ENCODE assay signal across 37 cellular contexts in genomic region chr2:76688732-76689131, GRCh38.
"Had no signal": no experiment of that assay in that cellular context is flagged by ENCODE, and none has a peak within 500 bp of the region (broad histone marks: within the 10 kb centered on the region; RNA-seq: fewer than 3 reads in every experiment).

No MANE protein-coding gene starts in this region.

- H3K4me3 Mint-ChIP-seq: activated CD4-positive, alpha-beta memory T cell treated with anti-CD3 and anti-CD28 coated beads, Interleukin-2, amount 10 ng/mL, durations not matched to agents 7 days and 5 days; activated CD4-positive, alpha-beta T cell treated with anti-CD3 and anti-CD28 coated beads for 36 hours; activated CD4-positive, alpha-beta T cell treated with anti-CD3 and anti-CD28 coated beads, Interleukin-2, amount 10 ng/mL, durations not matched to agents 7 days and 5 days; activated naive CD4-positive, alpha-beta T cell treated with anti-CD3 and anti-CD28 coated beads for 36 hours; activated naive CD8-positive, alpha-beta T cell treated with anti-CD3 and anti-CD28 coated beads for 36 hours; activated T-cell treated with anti-CD3 and anti-CD28 coated beads, Interleukin-2, amount 50 U/mL, for 4 hours; activated T-cell treated with anti-CD3 and anti-CD28 coated beads, Interleukin-2, amount 50 U/mL, for 72 hours; activated T-helper 1 cell treated with anti-CD3 and anti-CD28 coated beads, Interleukin-12 subunit alpha, Interleukin-12 subunit beta, Interleukin-2, Interleukin-4 antibody, amounts not matched to agents 30 ng/mL and 10 ng/mL and 1 ng/mL, durations not matched to agents 14 hours and 24 hours and 36 hours; activated T-helper 17 cell treated with anti-CD3 and anti-CD28 coated beads, Interleukin-2, amount 50 U/mL, for 72 hours; T-helper 1 cell treated with Interleukin-12 subunit alpha and Interleukin-12 subunit beta and Interleukin-4 antibody, amounts not matched to agents 30 μg/mL and 1 μg/mL, for 36 hours; T-helper 2 cell treated with Interferon-gamma antibody and Interleukin-4, amounts not matched to agents 5 μg/mL and 100 μg/mL, for 36 hours had no signal

- FAIRE-seq: astrocyte, TTC549 had no signal

- H3K27ac Mint-ChIP-seq: activated CD4-positive, alpha-beta memory T cell treated with anti-CD3 and anti-CD28 coated beads, Interleukin-2, amount 10 ng/mL, durations not matched to agents 7 days and 5 days; activated CD4-positive, alpha-beta T cell treated with anti-CD3 and anti-CD28 coated beads for 36 hours; activated CD4-positive, alpha-beta T cell treated with anti-CD3 and anti-CD28 coated beads, Interleukin-2, amount 10 ng/mL, durations not matched to agents 7 days and 5 days; activated naive CD4-positive, alpha-beta T cell treated with anti-CD3 and anti-CD28 coated beads for 36 hours; activated naive CD4-positive, alpha-beta T cell treated with anti-CD3 and anti-CD28 coated beads, Interleukin-2, amount 50 U/mL, for 72 hours; activated naive CD8-positive, alpha-beta T cell treated with anti-CD3 and anti-CD28 coated beads for 36 hours; activated T-cell treated with anti-CD3 and anti-CD28 coated beads, Interleukin-2, amount 50 U/mL, for 72 hours; activated T-helper 1 cell treated with anti-CD3 and anti-CD28 coated beads, Interleukin-12 subunit alpha, Interleukin-12 subunit beta, Interleukin-2, Interleukin-4 antibody, amounts not matched to agents 30 ng/mL and 10 ng/mL and 1 ng/mL, durations not matched to agents 14 hours and 24 hours and 36 hours; activated T-helper 17 cell treated with anti-CD3 and anti-CD28 coated beads, Interleukin-2, amount 50 U/mL, for 72 hours; T-helper 1 cell treated with Interleukin-12 subunit alpha and Interleukin-12 subunit beta and Interleukin-4 antibody, amounts not matched to agents 30 μg/mL and 1 μg/mL, for 36 hours; T-helper 2 cell treated with Interferon-gamma antibody and Interleukin-4, amounts not matched to agents 5 μg/mL and 100 μg/mL, for 36 hours had no signal

- DNase-seq: activated CD4-positive, alpha-beta memory T cell treated with anti-CD3 and anti-CD28 coated beads, Interleukin-2, amount 10 ng/mL, durations not matched to agents 7 days and 5 days; activated CD4-positive, alpha-beta T cell treated with anti-CD3 and anti-CD28 coated beads for 1 hour; activated CD4-positive, alpha-beta T cell treated with anti-CD3 and anti-CD28 coated beads for 36 hours; activated CD4-positive, alpha-beta T cell treated with anti-CD3 and anti-CD28 coated beads for 48 hours; activated CD4-positive, alpha-beta T cell treated with anti-CD3 and anti-CD28 coated beads, Interleukin-2, amount 10 ng/mL, durations not matched to agents 7 days and 5 days; activated CD4-positive, alpha-beta T cell treated with anti-CD3 and anti-CD28 coated beads, Interleukin-2, amount 50 U/mL, for 48 hours; activated CD4-positive, CD25-positive, alpha-beta regulatory T cell; activated CD8-positive, alpha-beta memory T cell treated with anti-CD3 and anti-CD28 coated beads, Interleukin-2, amount 50 U/mL, for 4 hours; activated effector memory CD4-positive, alpha-beta T cell treated with anti-CD3 and anti-CD28 coated beads, Interleukin-2, amount 50 U/mL, for 16 hours; activated gamma-delta T cell treated with Interleukin-2 at 50 U/mL for 16 hours; activated naive CD4-positive, alpha-beta T cell; activated naive CD4-positive, alpha-beta T cell treated with anti-CD3 and anti-CD28 coated beads for 36 hours; activated naive CD4-positive, alpha-beta T cell treated with anti-CD3 and anti-CD28 coated beads, Interleukin-2, amount 50 U/mL, for 16 hours; activated naive CD8-positive, alpha-beta T cell treated with anti-CD3 and anti-CD28 coated beads for 36 hours; activated T-cell treated with anti-CD3 and anti-CD28 coated beads for 4 hours; activated T-cell treated with anti-CD3 and anti-CD28 coated beads, Interleukin-2, amount 50 U/mL, for 1 hour; activated T-cell treated with anti-CD3 and anti-CD28 coated beads, Interleukin-2, amount 50 U/mL, for 4 hours; activated T-cell treated with anti-CD3 and anti-CD28 coated beads, Interleukin-2, amount 50 U/mL, for 72 hours; adrenal gland; amniotic stem cell; aorta; body of pancreas; brain microvascular endothelial cell; central memory CD4-positive, alpha-beta T cell; T-helper 1 cell; T-helper 2 cell; T-helper 9 cell had no signal

- H3K4me3 ChIP-seq: adrenal gland, body of pancreas, breast epithelium had no signal

- H3K27ac ChIP-seq: adrenal gland, body of pancreas, brain microvascular endothelial cell, breast epithelium, VCaP had no signal

- H3K4me1 Mint-ChIP-seq: activated CD4-positive, alpha-beta memory T cell treated with anti-CD3 and anti-CD28 coated beads, Interleukin-2, amount 10 ng/mL, durations not matched to agents 7 days and 5 days; activated CD4-positive, alpha-beta T cell treated with anti-CD3 and anti-CD28 coated beads for 36 hours; activated CD4-positive, alpha-beta T cell treated with anti-CD3 and anti-CD28 coated beads, Interleukin-2, amount 10 ng/mL, durations not matched to agents 7 days and 5 days; activated naive CD8-positive, alpha-beta T cell treated with anti-CD3 and anti-CD28 coated beads for 36 hours; activated T-helper 17 cell treated with anti-CD3 and anti-CD28 coated beads, Interleukin-2, amount 50 U/mL, for 72 hours had no signal

- H3K27me3 Mint-ChIP-seq: activated CD4-positive, alpha-beta memory T cell treated with anti-CD3 and anti-CD28 coated beads, Interleukin-2, amount 10 ng/mL, durations not matched to agents 7 days and 5 days; activated CD4-positive, alpha-beta T cell treated with anti-CD3 and anti-CD28 coated beads for 36 hours; activated CD4-positive, alpha-beta T cell treated with anti-CD3 and anti-CD28 coated beads, Interleukin-2, amount 10 ng/mL, durations not matched to agents 7 days and 5 days; activated naive CD8-positive, alpha-beta T cell treated with anti-CD3 and anti-CD28 coated beads for 36 hours; activated T-helper 17 cell treated with anti-CD3 and anti-CD28 coated beads, Interleukin-2, amount 50 U/mL, for 72 hours had no signal

- ATAC-seq: activated CD4-positive, alpha-beta T cell treated with anti-CD3 and anti-CD28 coated beads for 36 hours; activated CD4-positive, CD25-positive, alpha-beta regulatory T cell treated with anti-CD3 and anti-CD28 coated beads, Interleukin-2, amount 50 U/mL, for 24 hours; activated naive CD4-positive, alpha-beta T cell treated with anti-CD3 and anti-CD28 coated beads, Interleukin-2, amount 50 U/mL, for 72 hours; activated T-cell treated with anti-CD3 and anti-CD28 coated beads, Interleukin-2, amount 50 U/mL, for 4 hours; activated T-cell treated with anti-CD3 and anti-CD28 coated beads, Interleukin-2, amount 50 U/mL, for 72 hours; activated T-helper 17 cell treated with anti-CD3 and anti-CD28 coated beads, Interleukin-2, amount 50 U/mL, for 72 hours; body of pancreas had no signal

- H3K36me3 ChIP-seq: adrenal gland, brain microvascular endothelial cell, breast epithelium had no signal

- H3K27me3 ChIP-seq: adrenal gland, body of pancreas, brain microvascular endothelial cell, breast epithelium had no signal

- H3K36me3 Mint-ChIP-seq: activated naive CD4-positive, alpha-beta T cell treated with anti-CD3 and anti-CD28 coated beads, Interleukin-2, amount 50 U/mL, for 72 hours; activated naive CD8-positive, alpha-beta T cell treated with anti-CD3 and anti-CD28 coated beads for 36 hours had no signal

- H3K4me1 ChIP-seq: adrenal gland, body of pancreas, breast epithelium had no signal

- H3K9me3 ChIP-seq: adrenal gland, body of pancreas, breast epithelium had no signal
